Comparison of ENCODE assay signal across 22 cellular contexts in genomic region chr4:94564252-94564651, GRCh38.
DNase-seq lines count a peak whose midpoint lies in the region; ATAC-seq, FAIRE-seq and TF ChIP-seq lines count a peak whose summit lies in the region.
"Had no signal": no experiment of that assay in that cellular context is flagged by ENCODE, and none has a peak within 500 bp of the region (broad histone marks: within the 10 kb centered on the region; RNA-seq: fewer than 3 reads in every experiment).

No MANE protein-coding gene starts in this region.

- H3K36me3 Mint-ChIP-seq in chondrocyte (ENCODE audit: low read depth), result no peaks in the 10 kb centered on the region
- H3K36me3 Mint-ChIP-seq: CD8-positive, alpha-beta T cell had no signal

- peak overlapping the region; percentile 61 for H3K4me2 ChIP-seq in HepG2 (ENCODE audit: low read depth, low read length)

- no peak overlapping the region for H2AFZ ChIP-seq in HepG2 (ENCODE audit: low read length)

- intact Hi-C loops in heart right ventricle (cut with DNase I) (loop anchor here in 2 of 10 donors (10.0 kb wide), 1 partner anchor 109 kb away; the partner anchor contains the start of gene PDLIM5 (in 2 of the 2)), Right ventricle myocardium superior (cut with DNase I) (loop anchor here (10.0 kb wide), 2 partner anchors 49 to 109 kb away; partner anchors contain the start of gene PDLIM5), HepG2 (cut with micrococcal nuclease; ENCODE audit: unreplicated experiment) (loop anchor here (5.0 to 10.0 kb wide), 3 partner anchors 92 to 139 kb away; partner anchors contain the start of gene PDLIM5)

- CTCF ChIA-PET in HepG2 (lab: Yijun Ruan, JAX; ENCODE audit: low intra/inter-chr PET ratio, low total read pairs), result no interaction called here

- H3K4me3 Mint-ChIP-seq in chondrocyte (ENCODE audit: unreplicated experiment), result no peak overlapping the region
- H3K4me3 Mint-ChIP-seq: CD8-positive, alpha-beta T cell had no signal

- H3K27ac ChIP-seq in heart right ventricle, result peak overlapping the region in 6 of 10 donors; percentile 12 to 76 (median 46)
- peak overlapping the region; percentile 73 for H3K27ac ChIP-seq in HepG2 (ENCODE audit: extremely low read length, insufficient read depth, low read length)
- H3K27ac ChIP-seq in small intestine (ENCODE audit: low read depth in 1 of 2, low read length in 1 of 2), result no peak overlapping the region
- H3K27ac ChIP-seq: HL-60, Peyer's patch, SJSA1 had no signal

- H3K27me3 Mint-ChIP-seq in chondrocyte (ENCODE audit: low read depth), result no peaks in the 10 kb centered on the region
- H3K27me3 Mint-ChIP-seq: IgD-negative memory B cell had no signal

- no peak overlapping the region for H3K9ac ChIP-seq in HepG2 (ENCODE audit: insufficient read depth, low read depth, low read length)

- no TSS peak for BruUV-seq in HepG2 (replicated peaks; lab: Mats Ljungman, UMichigan)

- in situ Hi-C loops in HepG2 (cut with HindIII; ENCODE audit: extremely low pct_ligation_motif_present, low pct_unique_long_range_greater_than_20kb), result no loop called here

- H3K9me3 Mint-ChIP-seq in chondrocyte (ENCODE audit: low read depth), result no peaks in the 10 kb centered on the region
- H3K9me3 Mint-ChIP-seq: CD8-positive, alpha-beta T cell; IgD-negative memory B cell had no signal

- H3K9me3 ChIP-seq in heart right ventricle (no peaks in the 10 kb centered on the region), HepG2 (ENCODE audit: low read length) (no peaks in the 10 kb centered on the region), small intestine (ENCODE audit: control insufficient read depth, low read depth) (no peaks in the 10 kb centered on the region)
- H3K9me3 ChIP-seq: HAP-1, Peyer's patch, SJSA1 had no signal

- H3K27me3 ChIP-seq in heart right ventricle (no peaks in the 10 kb centered on the region), HepG2 (ENCODE audit: control insufficient read depth in 1 of 2, insufficient read depth in 2 of 2, low read length in 2 of 2) (no peaks in the 10 kb centered on the region), small intestine (ENCODE audit: control insufficient read depth in 2 of 2, insufficient read depth in 2 of 2, low read length in 2 of 2) (no peaks in the 10 kb centered on the region)
- H3K27me3 ChIP-seq: Peyer's patch, SJSA1 had no signal

- H3K4me1 ChIP-seq in heart right ventricle (peaks cover 4 to 96% (median 84%) of the 10 kb centered on the region in 9 donors), HepG2 (ENCODE audit: insufficient read depth, low read length) (peaks cover 71% of the 10 kb centered on the region), small intestine (ENCODE audit: control insufficient read depth in 2 of 2, insufficient read depth in 1 of 2, low read depth in 1 of 2, low read length in 1 of 2) (peaks cover 0 to 2% of the 10 kb centered on the region in 2 donors)

- H3K36me3 ChIP-seq in heart right ventricle (no peaks in the 10 kb centered on the region), HepG2 (replicated peaks in 1 of 2; ENCODE audit: control insufficient read depth in 1 of 2, insufficient read depth in 2 of 2, low read length in 2 of 2) (no peaks in the 10 kb centered on the region), small intestine (ENCODE audit: control insufficient read depth in 2 of 2, insufficient read depth in 2 of 2, low read length in 2 of 2) (no peaks in the 10 kb centered on the region)
- H3K36me3 ChIP-seq: HAP-1, Peyer's patch had no signal

- H3K79me2 ChIP-seq in HepG2 (ENCODE audit: insufficient read depth, low read length), result peaks cover 16% of the 10 kb centered on the region

- no peaks in the 10 kb centered on the region for H4K20me1 ChIP-seq in HepG2 (ENCODE audit: insufficient read depth, low read length)

- H3K27ac Mint-ChIP-seq in chondrocyte (ENCODE audit: unreplicated experiment), result peak overlapping the region; percentile 55
- H3K27ac Mint-ChIP-seq: CD8-positive, alpha-beta T cell; IgD-negative memory B cell had no signal

- no peak for DNase-seq in heart right ventricle
- no peak for DNase-seq in Right ventricle myocardium superior
- DNase-seq in chondrocyte (ENCODE audit: low spot score), result no peak
- peak; percentile 93 for DNase-seq in HepG2 (ENCODE audit: low spot score)
- peak; percentile 90 for DNase-seq in small intestine
- DNase-seq in NCI-H1048 (lab: John Stamatoyannopoulos, UW), result no peak
- DNase-seq in activated CD4-positive, alpha-beta T cell treated with anti-CD3 and anti-CD28 coated beads, Interleukin-2, amount 50 U/mL, for 4 hours, result no peak
- DNase-seq: AML-193; C1 segment of cervical spinal cord; Calu3; CD8-positive, alpha-beta T cell; GDM1; NCI-H1105 treated with DMSO at 0.1 percent for 48 hours; NCI-H2081; NCI-H2171 treated with DMSO at 0.1 percent for 48 hours; NCI-H526 had no signal

- POLR2A ChIA-PET in HepG2 (lab: Yijun Ruan, JAX), result interaction anchor here (0.5 to 1.9 kb wide), 4 partner anchors 10 to 135 kb away, joined by 3 to 7 read pairs (median 4); no protein-coding TSS in a partner anchor

- H3K4me3 ChIP-seq in heart right ventricle, result no peak overlapping the region
- no peak overlapping the region; a peak in 1 of 6 replicates for H3K4me3 ChIP-seq in HepG2 (replicated peaks in 1 of 3; ENCODE audit: insufficient read depth in 1 of 3, low read depth in 2 of 3, low read length in 3 of 3)
- H3K4me3 ChIP-seq in small intestine (ENCODE audit: low read depth in 1 of 2, low read length in 2 of 2), result no peak overlapping the region
- H3K4me3 ChIP-seq: HAP-1, Peyer's patch, SJSA1 had no signal

- FAIRE-seq in HepG2 (lab: Jason Lieb, UNC) (peak; percentile 92), small intestine (lab: Jason Lieb, UNC) (no peak)

- TF ChIP-seq CTCF in heart right ventricle (IDR thresholded peaks at IDR 0.05) (no peak), chondrocyte (IDR thresholded peaks at IDR 0.05) (no peak), HepG2 (CRISPR knock-in tag; IDR thresholded peaks at IDR 0.05) (0 out of 2 replicates have a peak, but pooled peaks have one; percentile 9)

- WGBS in heart right ventricle, 2 donors, result 61 to 81% methylated on average over 2 of the region's 2 CpGs
- WGBS in HepG2 (ENCODE audit: low lambda C conversion rate), result 14% methylated on average over 2 of the region's 2 CpGs
- WGBS in small intestine, 3 donors, result 52 to 84% (median 66%) methylated on average over 2 of the region's 2 CpGs

- TF ChIP-seq RAD21 in HepG2 (CRISPR knock-in tag; IDR thresholded peaks at IDR 0.05), result peak; percentile 24; the same call in 1 of the 2 replicates

- no peak for TF ChIP-seq POLR2A in HepG2 (IDR thresholded peaks at IDR 0.05; ENCODE audit: insufficient read depth in 1 of 2, low read depth in 2 of 2, low read length in 2 of 2)

- TF ChIP-seq EP300 in HepG2 (IDR thresholded peaks at IDR 0.05; ENCODE audit: low read depth in 2 of 2, low read length in 2 of 2) (peak; percentile 36 to 91; a peak in 3 of 4 replicates), HepG2 (CRISPR knock-in tag; IDR thresholded peaks at IDR 0.05; ENCODE audit: borderline replicate concordance) (peak; percentile 89)

- H3K4me1 Mint-ChIP-seq in chondrocyte (ENCODE audit: low read depth), result peaks cover 74% of the 10 kb centered on the region

- peak in 3 of 8 donors; percentile 2 to 27 (median 21) for ATAC-seq in heart right ventricle
- no peak for ATAC-seq in Right ventricle myocardium superior (ENCODE audit: poor library complexity)
- ATAC-seq in HepG2, result peak; percentile 95
- ATAC-seq in GM21360 (IDR thresholded peaks at IDR 0.05; ENCODE audit: unreplicated experiment), result no peak
- ATAC-seq: CD8-positive, alpha-beta T cell had no signal

TF ChIP-seq in HepG2, 621 proteins besides CTCF, POLR2A, EP300 and RAD21 (continues in another document):
- no peak for TF ChIP-seq CHCHD3 (CRISPR knock-in tag; IDR thresholded peaks at IDR 0.05)
- TF ChIP-seq ESRRA (CRISPR knock-in tag; IDR thresholded peaks at IDR 0.05; ENCODE audit: low read depth), result peak; percentile 87
- no peak for TF ChIP-seq ZNF761 (CRISPR knock-in tag; conservative IDR thresholded peaks at IDR 0.05)
- no peak for TF ChIP-seq SRF (IDR thresholded peaks at IDR 0.05; ENCODE audit: low read depth, low read length)
- TF ChIP-seq HBP1 (CRISPR knock-in tag; IDR thresholded peaks at IDR 0.05; ENCODE audit: low read depth), result no peak
- TF ChIP-seq NR2F2 (IDR thresholded peaks at IDR 0.05; ENCODE audit: borderline replicate concordance, low read depth), result peak; percentile 85
- no peak for TF ChIP-seq ZNF768 (CRISPR knock-in tag; IDR thresholded peaks at IDR 0.05)
- peak; percentile 92 for TF ChIP-seq ARID3A (IDR thresholded peaks at IDR 0.05; ENCODE audit: low read depth, low read length)
- TF ChIP-seq ZNF674 (CRISPR knock-in tag; IDR thresholded peaks at IDR 0.05; ENCODE audit: low read depth), result no peak
- no peak for TF ChIP-seq FOXA1 (IDR thresholded peaks at IDR 0.05)
- TF ChIP-seq FOXA1 (CRISPR knock-in tag; IDR thresholded peaks at IDR 0.05), result 0 out of 2 replicates have a peak, but pooled peaks have one; percentile 13
- TF ChIP-seq ZBTB21 (CRISPR knock-in tag; IDR thresholded peaks at IDR 0.05), result no peak
- no peak for TF ChIP-seq TOPORS (CRISPR knock-in tag; IDR thresholded peaks at IDR 0.05)
- TF ChIP-seq ZNF138 (CRISPR knock-in tag; IDR thresholded peaks at IDR 0.05; ENCODE audit: low read depth), result no peak
- TF ChIP-seq SMARCC2 (IDR thresholded peaks at IDR 0.05), result peak; percentile 78; the same call in 1 of the 2 replicates

Comparison
In these comparisons a context has a peak if more than half of its experiments do, and no peak if none do; other contexts are left out.
1. DNase-seq: peak in HepG2 (single experiment) and small intestine (single experiment); none in heart right ventricle (0 of 2), Right ventricle myocardium superior (single experiment), chondrocyte (single experiment), NCI-H1048 (single experiment) and activated CD4-positive, alpha-beta T cell treated with anti-CD3 and anti-CD28 coated beads, Interleukin-2, amount 50 U/mL, for 4 hours (0 of 2).
2. H3K27ac ChIP-seq: peak in heart right ventricle (6 of 10) and HepG2 (single experiment); none in small intestine (0 of 2).